In the genomic region with DNA sequence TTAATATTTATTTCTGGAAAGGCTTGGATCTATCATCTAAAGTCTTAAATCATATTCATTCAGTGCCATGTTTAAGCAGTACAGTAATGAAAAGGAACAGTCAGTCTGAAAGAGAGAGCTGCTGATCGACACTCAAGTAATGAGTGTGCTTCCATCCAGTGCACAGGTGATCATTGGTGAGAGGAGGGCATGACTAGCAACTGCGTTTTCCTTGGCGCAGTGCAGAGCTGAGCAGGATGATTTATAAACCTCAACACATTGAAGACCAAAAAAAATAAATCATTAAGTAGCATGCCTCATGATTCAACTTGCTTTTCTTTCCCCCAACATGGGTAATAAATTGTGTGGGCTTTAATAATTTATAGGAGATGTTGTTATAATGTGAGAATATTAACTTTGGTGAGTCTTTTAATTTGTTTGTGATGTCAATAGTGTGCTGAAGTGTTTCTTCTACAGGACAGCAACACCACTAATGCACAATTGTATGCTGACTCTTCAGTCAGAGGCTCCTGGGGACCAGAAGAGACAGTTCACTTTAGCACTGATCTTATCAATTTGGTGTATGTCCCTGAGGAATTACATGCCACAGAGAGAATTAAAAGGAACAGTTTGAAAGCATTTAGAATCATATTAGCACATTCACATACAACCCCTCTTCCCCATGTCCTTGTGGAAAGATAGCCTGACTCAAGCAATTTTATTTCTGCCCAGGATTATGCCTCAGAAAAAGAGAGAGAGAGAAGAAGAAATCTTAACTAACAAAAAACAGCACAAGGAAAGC, we compare ENCODE assay signal across 28 cellular contexts.
DNase-seq lines count a peak whose midpoint lies in the region; ATAC-seq and TF ChIP-seq lines count a peak whose summit lies in the region.
"Had no signal": no experiment of that assay in that cellular context is flagged by ENCODE, and none has a peak within 500 bp of the region (broad histone marks: within the 10 kb centered on the region; RNA-seq: fewer than 3 reads in every experiment).

No MANE protein-coding gene starts in this region.

- peak overlapping the region; percentile 58 for H3K14ac ChIP-seq in trophoblast cell (ENCODE audit: low read length)

- H2BK5ac ChIP-seq in trophoblast cell (ENCODE audit: low read depth, low read length, poor library complexity), result no peak overlapping the region

- intact Hi-C loops in PC-9 (cut with micrococcal nuclease; ENCODE audit: unreplicated experiment) (no loop called here), heart left ventricle (cut with DNase I) (no loop called here)

- peak overlapping the region; percentile 62 for H2BK120ac ChIP-seq in trophoblast cell (ENCODE audit: insufficient read depth, low read length, poor library complexity)

- H3K9me3 ChIP-seq in PC-9 (ENCODE audit: insufficient read depth, low read depth) (0 out of 2 replicates have a peak, but pooled peaks cover 4% of the 10 kb centered on the region), trophoblast cell (ENCODE audit: insufficient read depth, low read depth, low read length) (no peaks in the 10 kb centered on the region), heart left ventricle (no peaks in the 10 kb centered on the region)
- H3K9me3 ChIP-seq: BLaER1, left lung, prostate gland, sigmoid colon, stomach had no signal

- H3K27ac ChIP-seq in PC-9 (no peak overlapping the region), trophoblast cell (ENCODE audit: low read depth, low read length) (no peak overlapping the region), heart left ventricle (no peak overlapping the region)
- H3K27ac ChIP-seq: BLaER1, cardiac muscle cell, coronary artery, epithelial cell of prostate, left lung, prostate gland, sigmoid colon, stomach had no signal

- POLR2A ChIA-PET in PC-9 (lab: Charles Lee; ENCODE audit: unreplicated experiment), result no interaction called here

- no peak for TF ChIP-seq CTCF in PC-9 (conservative IDR thresholded peaks at IDR 0.05)
- no peak for TF ChIP-seq CTCF in heart left ventricle (IDR thresholded peaks at IDR 0.05)

- no peak overlapping the region for H4K91ac ChIP-seq in trophoblast cell (ENCODE audit: low read depth, low read length)

- H3K36me3 ChIP-seq in PC-9 (ENCODE audit: low read depth) (no peaks in the 10 kb centered on the region), trophoblast cell (ENCODE audit: control insufficient read depth in 1 of 2, insufficient read depth in 2 of 2, low read length in 2 of 2) (peaks cover 0 to 1% of the 10 kb centered on the region in 2 experiments), heart left ventricle (no peaks in the 10 kb centered on the region)
- H3K36me3 ChIP-seq: BLaER1, cardiac muscle cell, left lung, prostate gland, sigmoid colon, stomach had no signal

- peak overlapping the region; percentile 77 for H2BK12ac ChIP-seq in trophoblast cell (ENCODE audit: low read length)

- no peak for TF ChIP-seq POLR2A in heart left ventricle (IDR thresholded peaks at IDR 0.05)

- no peaks in the 10 kb centered on the region for H4K20me1 ChIP-seq in PC-9 (ENCODE audit: insufficient read depth)
- H4K20me1 ChIP-seq: BLaER1 had no signal

- ATAC-seq in GM18867 (IDR thresholded peaks at IDR 0.05; ENCODE audit: unreplicated experiment), result peak; percentile 30
- peak; percentile 44 for ATAC-seq in GM21619 (IDR thresholded peaks at IDR 0.05; ENCODE audit: unreplicated experiment)
- ATAC-seq in heart left ventricle, result no peak
- ATAC-seq: activated naive CD8-positive, alpha-beta T cell treated with anti-CD3 and anti-CD28 coated beads, Interleukin-2, amount 50 U/mL, for 24 hours; GM23338; left lung; PC-3 had no signal

- peaks cover 4% of the 10 kb centered on the region for H3K79me1 ChIP-seq in trophoblast cell (ENCODE audit: low read length)

- CTCF ChIA-PET in PC-9 (lab: Charles Lee), result no interaction called here

- H4K12ac ChIP-seq in trophoblast cell (ENCODE audit: low read depth, low read length), result no peak overlapping the region

- H3K4me1 ChIP-seq in PC-9 (replicated peaks; ENCODE audit: insufficient read depth), result no peaks in the 10 kb centered on the region
- H3K4me1 ChIP-seq in trophoblast cell (ENCODE audit: control insufficient read depth in 1 of 2, insufficient read depth in 2 of 2, low read length in 2 of 2), result peaks cover 2 to 3% of the 10 kb centered on the region in 2 experiments
- H3K4me1 ChIP-seq in heart left ventricle, result no peaks in the 10 kb centered on the region
- H3K4me1 ChIP-seq: BLaER1, left lung, prostate gland, sigmoid colon had no signal

- H3K4me2 ChIP-seq in PC-9, result no peak overlapping the region
- H3K4me2 ChIP-seq in trophoblast cell (ENCODE audit: low read length), result no peak overlapping the region
- H3K4me2 ChIP-seq: BLaER1, GM23338 had no signal

- peak overlapping the region; percentile 80 for H2AK5ac ChIP-seq in trophoblast cell (ENCODE audit: low read length)

- H4K8ac ChIP-seq in trophoblast cell (ENCODE audit: low read depth, low read length), result no peak overlapping the region

- H3K4ac ChIP-seq in trophoblast cell (ENCODE audit: low read depth, low read length), result no peak overlapping the region

- H3F3A ChIP-seq in PC-9 (ENCODE audit: insufficient read depth, low read depth), result no peaks in the 10 kb centered on the region

- no peak overlapping the region for H3K18ac ChIP-seq in trophoblast cell (ENCODE audit: low read length)

- H3K4me3 ChIP-seq in PC-9 (no peak overlapping the region), trophoblast cell (ENCODE audit: low read depth, low read length) (no peak overlapping the region), heart left ventricle (no peak overlapping the region)
- H3K4me3 ChIP-seq: BLaER1, cardiac muscle cell, coronary artery, GM23338, left lung, prostate gland, sigmoid colon, stomach had no signal

- no peak overlapping the region for H3K23ac ChIP-seq in trophoblast cell (ENCODE audit: low read length)

- WGBS in trophoblast cell (ENCODE audit: extremely low coverage, insufficient coverage, insufficient read length), result no CpG with 5 or more reads among the region's 3 CpGs
- whole genome bisulfite sequencing in heart left ventricle, 4 donors, result 90 to 96% (median 94%) methylated on average over 3 of the region's 3 CpGs

- H3K27me3 ChIP-seq in PC-9 (ENCODE audit: insufficient read depth, low read depth) (no peaks in the 10 kb centered on the region), trophoblast cell (ENCODE audit: insufficient read depth, low read length) (no peaks in the 10 kb centered on the region), heart left ventricle (no peaks in the 10 kb centered on the region)
- H3K27me3 ChIP-seq: BLaER1, cardiac muscle cell, left lung, sigmoid colon, stomach had no signal

- no peaks in the 10 kb centered on the region for H3K79me2 ChIP-seq in PC-9 (ENCODE audit: low read depth)
- no peaks in the 10 kb centered on the region for H3K79me2 ChIP-seq in trophoblast cell (ENCODE audit: control insufficient read depth, insufficient read depth, low read length, poor library complexity)

- H2AFZ ChIP-seq in PC-9 (peak overlapping the region; percentile 9; the same call in 1 of the 2 replicates), trophoblast cell (ENCODE audit: insufficient read depth, low read length, poor library complexity) (no peak overlapping the region)

- no peaks in the 10 kb centered on the region for H3K9me2 ChIP-seq in PC-9 (ENCODE audit: insufficient read depth)

- DNase-seq in PC-9 (no peak), trophoblast cell (no peak), heart left ventricle (no peak), NCI-H2107 treated with DMSO at 0.1 percent for 48 hours (lab: John Stamatoyannopoulos, UW; ENCODE audit: unreplicated experiment) (no peak), SIG-M5 treated with dmso at 0.1 percent for 504 hours (lab: John Stamatoyannopoulos, UW; ENCODE audit: unreplicated experiment) (no peak)
- DNase-seq: activated CD4-positive, alpha-beta T cell treated with anti-CD3 and anti-CD28 coated beads, Interleukin-2, amount 50 U/mL, for 48 hours; activated CD4-positive, CD25-positive, alpha-beta regulatory T cell treated with anti-CD3 and anti-CD28 coated beads, Interleukin-2, amount 50 U/mL, for 72 hours; activated naive CD4-positive, alpha-beta T cell; activated naive CD8-positive, alpha-beta T cell treated with anti-CD3 and anti-CD28 coated beads, Interleukin-2, amount 50 U/mL, for 24 hours; DMS153; effector CD8-positive, alpha-beta T cell; left lung; NCI-H1930; NCI-H524 treated with DMSO at 0.1 percent for 48 hours; NK-92 treated with Interleukin-12 subunit alpha and Interleukin-12 subunit beta, amount 100 ng/mL, for 24 hours; occipital lobe; PC-3; sigmoid colon; stimulated activated CD4-positive, alpha-beta T cell treated with anti-CD3 and anti-CD28 coated beads, Interleukin-4, amount 100 ng/mL, for 1 hour; stomach had no signal

- no TSS peak for BruUV-seq in PC-9 (replicated peaks; lab: Mats Ljungman, UMichigan)

- no peak overlapping the region for H3K9ac ChIP-seq in trophoblast cell (ENCODE audit: low read length)
- H3K9ac ChIP-seq: BLaER1 had no signal

Comparison
In these comparisons a context has a peak if more than half of its experiments do, and no peak if none do; other contexts are left out.
1. ATAC-seq: peak in GM18867 (single experiment) and GM21619 (single experiment); none in heart left ventricle (0 of 4).